2 cellular contexts compared by ENCODE assay signal in the genomic region with DNA sequence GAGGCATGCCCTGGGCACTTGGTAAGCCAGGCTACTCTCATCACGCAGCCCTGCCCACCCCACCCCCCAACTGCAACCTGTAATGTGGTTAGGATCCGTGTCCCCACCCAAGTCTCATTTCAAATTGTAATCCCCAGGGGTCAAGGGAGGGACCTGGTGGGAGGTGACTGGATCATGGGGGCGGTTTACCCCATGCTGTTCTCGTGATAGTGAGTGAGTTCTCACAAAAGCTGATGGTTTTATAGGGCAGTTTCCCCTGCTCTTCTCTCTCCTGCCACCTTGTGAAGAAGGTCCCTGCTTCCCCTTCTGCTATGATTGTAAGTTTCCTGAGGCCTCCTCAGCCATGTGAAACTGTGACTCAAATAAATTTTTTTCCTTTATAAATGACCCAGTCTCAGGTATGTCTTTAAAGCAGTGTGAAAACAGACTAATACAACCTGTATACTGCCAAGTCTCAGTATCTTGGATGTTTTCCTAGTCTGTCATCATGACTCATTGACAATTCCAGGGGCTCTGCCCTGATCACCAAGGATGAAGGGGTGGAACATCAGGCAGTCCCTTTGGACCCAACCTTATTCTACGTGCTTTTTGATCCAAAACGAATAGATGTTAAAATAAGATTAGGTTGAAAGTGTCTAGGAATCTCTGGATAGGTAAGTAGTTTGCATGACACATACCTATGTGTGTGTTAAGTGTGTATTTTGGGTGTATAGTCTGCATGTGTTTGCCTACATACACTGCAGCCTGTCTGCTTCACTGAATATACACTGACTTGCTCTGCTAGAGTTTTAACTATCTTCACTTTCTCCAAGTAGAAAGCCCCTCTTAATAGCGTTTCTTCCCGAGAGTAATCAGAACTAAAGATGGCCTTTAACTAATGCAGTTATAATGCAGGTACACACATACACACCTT.
TF ChIP-seq lines count a peak whose summit lies in the region.

No MANE protein-coding gene starts in this region.

TF ChIP-seq in HEK293, 187 proteins besides CTCF, POLR2A, EP300 and RAD21 (continued from another document):
- TF ChIP-seq, protein P1, sequence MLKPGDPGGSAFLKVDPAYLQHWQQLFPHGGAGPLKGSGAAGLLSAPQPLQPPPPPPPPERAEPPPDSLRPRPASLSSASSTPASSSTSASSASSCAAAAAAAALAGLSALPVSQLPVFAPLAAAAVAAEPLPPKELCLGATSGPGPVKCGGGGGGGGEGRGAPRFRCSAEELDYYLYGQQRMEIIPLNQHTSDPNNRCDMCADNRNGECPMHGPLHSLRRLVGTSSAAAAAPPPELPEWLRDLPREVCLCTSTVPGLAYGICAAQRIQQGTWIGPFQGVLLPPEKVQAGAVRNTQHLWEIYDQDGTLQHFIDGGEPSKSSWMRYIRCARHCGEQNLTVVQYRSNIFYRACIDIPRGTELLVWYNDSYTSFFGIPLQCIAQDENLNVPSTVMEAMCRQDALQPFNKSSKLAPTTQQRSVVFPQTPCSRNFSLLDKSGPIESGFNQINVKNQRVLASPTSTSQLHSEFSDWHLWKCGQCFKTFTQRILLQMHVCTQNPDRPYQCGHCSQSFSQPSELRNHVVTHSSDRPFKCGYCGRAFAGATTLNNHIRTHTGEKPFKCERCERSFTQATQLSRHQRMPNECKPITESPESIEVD (tag by site-specific recombination; IDR thresholded peaks at IDR 0.05) = no peak
- TF ChIP-seq HOXC10 (CRISPR knock-in tag; IDR thresholded peaks at IDR 0.05) (no peak), ZNF423 (tag by site-specific recombination; IDR thresholded peaks at IDR 0.05) (peak; percentile 54; the same call in 1 of the 2 replicates), ZFHX2 (tag by site-specific recombination; conservative IDR thresholded peaks at IDR 0.05) (peak; percentile 49), EGR2 (tag by site-specific recombination; IDR thresholded peaks at IDR 0.05; ENCODE audit: low read depth) (peak; percentile 37; the same call in 1 of the 2 replicates), BCL11B (tag by site-specific recombination; IDR thresholded peaks at IDR 0.05; ENCODE audit: low read depth) (no peak), ZNF792 (tag by site-specific recombination; IDR thresholded peaks at IDR 0.05) (no peak)

TF ChIP-seq in SK-N-SH, 30 proteins besides CTCF, POLR2A, EP300 and RAD21 (continued from another document):
- TF ChIP-seq, protein P2, sequence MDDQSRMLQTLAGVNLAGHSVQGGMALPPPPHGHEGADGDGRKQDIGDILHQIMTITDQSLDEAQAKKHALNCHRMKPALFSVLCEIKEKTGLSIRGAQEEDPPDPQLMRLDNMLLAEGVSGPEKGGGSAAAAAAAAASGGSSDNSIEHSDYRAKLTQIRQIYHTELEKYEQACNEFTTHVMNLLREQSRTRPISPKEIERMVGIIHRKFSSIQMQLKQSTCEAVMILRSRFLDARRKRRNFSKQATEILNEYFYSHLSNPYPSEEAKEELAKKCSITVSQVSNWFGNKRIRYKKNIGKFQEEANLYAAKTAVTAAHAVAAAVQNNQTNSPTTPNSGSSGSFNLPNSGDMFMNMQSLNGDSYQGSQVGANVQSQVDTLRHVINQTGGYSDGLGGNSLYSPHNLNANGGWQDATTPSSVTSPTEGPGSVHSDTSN (IDR thresholded peaks at IDR 0.05) = peak; percentile 40; the same call in 1 of the 2 replicates
- TF ChIP-seq TCF12 (IDR thresholded peaks at IDR 0.05) (peak; percentile 59; the same call in 1 of the 2 replicates), FOSL2 (IDR thresholded peaks at IDR 0.05; ENCODE audit: borderline replicate concordance, low read depth) (peak; percentile 79; the same call in 1 of the 2 replicates), JUND (IDR thresholded peaks at IDR 0.05) (peak; percentile 63), YY1 (IDR thresholded peaks at IDR 0.05; ENCODE audit: low read depth) (no peak), RCOR1 (IDR thresholded peaks at IDR 0.05; ENCODE audit: low read length) (no peak)
